13 cellular contexts compared by ENCODE assay signal in genomic region chr19:48616041-48616436, GRCh38. TPM values are rescaled to one million over a fixed set of nuclear protein-coding genes. Genes with fewer than 3 reads are reported as not detected.
DNase-seq lines count a peak whose midpoint lies in the region; ATAC-seq, FAIRE-seq and TF ChIP-seq lines count a peak whose summit lies in the region.
"Had no signal": no experiment of that assay in that cellular context is flagged by ENCODE, and none has a peak within 500 bp of the region (broad histone marks: within the 10 kb centered on the region; RNA-seq: fewer than 3 reads in every experiment).

No MANE protein-coding gene starts in this region.

- H3K27me3 ChIP-seq in GM23248 (replicated peaks; ENCODE audit: insufficient read depth) (no peaks in the 10 kb centered on the region), H1 (replicated peaks in 1 of 4; ENCODE audit: control insufficient read depth in 3 of 4, extremely low read depth in 1 of 4, insufficient read depth in 3 of 4, low read length in 3 of 4) (no peaks in the 10 kb centered on the region), trophoblast cell (ENCODE audit: insufficient read depth, low read length) (no peaks in the 10 kb centered on the region)
- H3K27me3 ChIP-seq: adrenal gland had no signal

- TF ChIP-seq POLR2A in H1 (IDR thresholded peaks at IDR 0.05; ENCODE audit: control extremely low read depth in 1 of 2, low read depth in 2 of 2, low read length in 2 of 2): peak in 1 of 2 experiments; percentile 85; a peak in 2 of 3 replicates

- DNase-seq in GM23248 (no peak), H1 (ENCODE audit: low read depth in 1 of 2, low spot score in 2 of 2) (no peak), trophoblast cell (no peak), SIG-M5 (lab: John Stamatoyannopoulos, UW) (no peak), ACHN (no peak)
- DNase-seq: erythroblast, NCI-H524 had no signal

- H3K36me3 ChIP-seq in GM23248 (ENCODE audit: low read depth): peaks cover 21% of the 10 kb centered on the region
- peaks cover 17 to 32% (median 21%) of the 10 kb centered on the region in 4 experiments for H3K36me3 ChIP-seq in H1 (ENCODE audit: control insufficient read depth in 2 of 4, insufficient read depth in 4 of 4, low read length in 3 of 4)
- peaks cover 34 to 37% of the 10 kb centered on the region in 2 experiments for H3K36me3 ChIP-seq in trophoblast cell (ENCODE audit: control insufficient read depth in 1 of 2, insufficient read depth in 2 of 2, low read length in 2 of 2)

- no peak for FAIRE-seq in H1 (lab: Jason Lieb, UNC)

- H3K9me2 ChIP-seq in GM23248 (ENCODE audit: insufficient read depth): no peaks in the 10 kb centered on the region

- in situ Hi-C loops in GM23248 (cut with MboI): no loop called here
- in situ Hi-C loops in ACHN (cut with HindIII; ENCODE audit: low pct_ligation_motif_present, low pct_unique_long_range_greater_than_20kb, low sequenced_read_pairs): no loop called here

- no peak for ATAC-seq in HG02885 (IDR thresholded peaks at IDR 0.05; ENCODE audit: poor library complexity, unreplicated experiment)
- no peak for ATAC-seq in HG03442 (IDR thresholded peaks at IDR 0.05; ENCODE audit: unreplicated experiment)

- H3K4me1 ChIP-seq in GM23248 (ENCODE audit: insufficient read depth) (peaks cover 19% of the 10 kb centered on the region), H1 (replicated peaks in 1 of 4; ENCODE audit: control insufficient read depth in 3 of 4, insufficient read depth in 4 of 4, low read length in 3 of 4) (peaks cover 3 to 45% (median 36%) of the 10 kb centered on the region in 4 experiments), trophoblast cell (ENCODE audit: control insufficient read depth in 1 of 2, insufficient read depth in 2 of 2, low read length in 2 of 2) (peaks cover 5 to 13% of the 10 kb centered on the region in 2 experiments)

- H2BK120ac ChIP-seq in H1 (replicated peaks; ENCODE audit: low read depth, low read length) (no peak overlapping the region), trophoblast cell (ENCODE audit: insufficient read depth, low read length, poor library complexity) (no peak overlapping the region)

- TF ChIP-seq EP300 in H1 (IDR thresholded peaks at IDR 0.05; ENCODE audit: borderline replicate concordance in 1 of 2, low read depth in 2 of 2, low read length in 2 of 2): no peak

- POLR2A ChIA-PET in H1 (lab: Charles Lee; ENCODE audit: partially characterized antibody): interaction anchor here (0.9 to 30.9 kb wide), 25 partner anchors 3 to 258 kb away, joined by 3 to 788 read pairs (median 4); partner anchors contain the start of genes CA11, DBP, FAM83E and RPL18

- H2AK5ac ChIP-seq in H1 (ENCODE audit: low read depth, low read length) (no peak overlapping the region), trophoblast cell (ENCODE audit: low read length) (no peak overlapping the region)

- H2BK12ac ChIP-seq in H1 (ENCODE audit: low read depth, low read length) (no peak overlapping the region; the same call in 1 of the 2 replicates), trophoblast cell (ENCODE audit: low read length) (no peak overlapping the region)

- H3K27ac ChIP-seq in GM23248 (no peak overlapping the region), H1 (ENCODE audit: low read depth, low read length) (peak overlapping the region; percentile 80), trophoblast cell (ENCODE audit: low read depth, low read length) (no peak overlapping the region)
- H3K27ac ChIP-seq: adrenal gland had no signal

- H3F3A ChIP-seq in GM23248 (ENCODE audit: insufficient read depth): peaks cover 20% of the 10 kb centered on the region; the same call in 1 of the 2 replicates

- no peak overlapping the region for H2BK15ac ChIP-seq in H1 (ENCODE audit: low read length)

- H3K23ac ChIP-seq in H1 (ENCODE audit: insufficient read length) (no peak overlapping the region), trophoblast cell (ENCODE audit: low read length) (no peak overlapping the region)

- no peak overlapping the region for H2BK20ac ChIP-seq in H1 (ENCODE audit: low read length)

- H3K79me2 ChIP-seq in GM23248 (ENCODE audit: insufficient read depth): peaks cover 49% of the 10 kb centered on the region
- H3K79me2 ChIP-seq in H1 (ENCODE audit: control insufficient read depth in 1 of 2, insufficient read depth in 2 of 2, low read length in 2 of 2): peaks cover 20 to 31% of the 10 kb centered on the region in 2 experiments
- peaks cover 16% of the 10 kb centered on the region for H3K79me2 ChIP-seq in trophoblast cell (ENCODE audit: control insufficient read depth, insufficient read depth, low read length, poor library complexity)

- H2AFZ ChIP-seq in GM23248: no peak overlapping the region
- H2AFZ ChIP-seq in H1 (ENCODE audit: low read length): no peak overlapping the region
- H2AFZ ChIP-seq in trophoblast cell (ENCODE audit: insufficient read depth, low read length, poor library complexity): no peak overlapping the region

- TF ChIP-seq RAD21 in H1 (IDR thresholded peaks at IDR 0.05 in 1 of 2, conservative IDR thresholded peaks at IDR 0.05 in 1 of 2; ENCODE audit: low read depth in 2 of 2, low read length in 2 of 2): no peak

- H3K18ac ChIP-seq in H1 (ENCODE audit: extremely low read depth, low read length) (no peak overlapping the region), trophoblast cell (ENCODE audit: low read length) (peak overlapping the region; percentile 25)

- H3K4me3 ChIP-seq in GM23248: no peak overlapping the region
- H3K4me3 ChIP-seq in H1 (ENCODE audit: extremely low read depth in 1 of 4, insufficient read depth in 2 of 4, low read depth in 3 of 4, low read length in 4 of 4): no peak overlapping the region
- H3K4me3 ChIP-seq in trophoblast cell (ENCODE audit: low read depth, low read length): no peak overlapping the region
- H3K4me3 ChIP-seq: adrenal gland had no signal

- peaks cover 4% of the 10 kb centered on the region; the same call in 1 of the 2 replicates for H3K79me1 ChIP-seq in H1 (ENCODE audit: low read depth, low read length)
- peaks cover 9% of the 10 kb centered on the region for H3K79me1 ChIP-seq in trophoblast cell (ENCODE audit: low read length)

- no peak overlapping the region for H3K4me2 ChIP-seq in GM23248 (ENCODE audit: unreplicated experiment)
- H3K4me2 ChIP-seq in H1 (ENCODE audit: insufficient read depth in 1 of 2, low read depth in 2 of 2, low read length in 2 of 2): peak overlapping the region; percentile 64 to 66; a peak in 2 of 4 replicates
- H3K4me2 ChIP-seq in trophoblast cell (ENCODE audit: low read length): no peak overlapping the region

- no peak overlapping the region for H3K14ac ChIP-seq in H1 (ENCODE audit: insufficient read length)
- no peak overlapping the region for H3K14ac ChIP-seq in trophoblast cell (ENCODE audit: low read length)

- H2BK5ac ChIP-seq in H1 (ENCODE audit: low read depth, low read length): peak overlapping the region; percentile 88
- H2BK5ac ChIP-seq in trophoblast cell (ENCODE audit: low read depth, low read length, poor library complexity): no peak overlapping the region

- H3K4ac ChIP-seq in H1 (replicated peaks; ENCODE audit: insufficient read length, low read depth, low read length) (no peak overlapping the region), trophoblast cell (ENCODE audit: low read depth, low read length) (no peak overlapping the region)

- peaks cover 4% of the 10 kb centered on the region; the same call in 1 of the 2 replicates for H3K23me2 ChIP-seq in H1 (ENCODE audit: low read depth, low read length)

- no peak overlapping the region for H4K91ac ChIP-seq in H1 (replicated peaks; ENCODE audit: insufficient read length, low read length)
- H4K91ac ChIP-seq in trophoblast cell (ENCODE audit: low read depth, low read length): no peak overlapping the region

- CTCF ChIA-PET in H1 (lab: Charles Lee; ENCODE audit: partially characterized antibody): interaction anchor here (0.8 to 7.2 kb wide), 6 partner anchors 7 to 253 kb away, joined by 3 to 37 read pairs (median 6); partner anchors contain the start of gene SPACA4

- H4K20me1 ChIP-seq in GM23248 (ENCODE audit: insufficient read depth) (peaks cover 12% of the 10 kb centered on the region; the same call in 1 of the 2 replicates), H1 (replicated peaks in 1 of 2; ENCODE audit: control insufficient read depth in 1 of 2, insufficient read depth in 2 of 2, low read length in 2 of 2) (peaks cover 25 to 39% of the 10 kb centered on the region in 2 experiments)

- H3K9me3 ChIP-seq in GM23248 (ENCODE audit: low read depth): no peaks in the 10 kb centered on the region
- H3K9me3 ChIP-seq in H1 (ENCODE audit: insufficient read depth in 2 of 2, low read depth in 1 of 2, low read length in 1 of 2): no peaks in the 10 kb centered on the region
- peaks cover 2% of the 10 kb centered on the region for H3K9me3 ChIP-seq in trophoblast cell (ENCODE audit: insufficient read depth, low read depth, low read length)
- H3K9me3 ChIP-seq: adrenal gland had no signal

- H3K9ac ChIP-seq in GM23248 (peak overlapping the region; percentile 98), H1 (replicated peaks in 1 of 4; ENCODE audit: extremely low read depth in 1 of 4, low read depth in 3 of 4, low read length in 3 of 4) (peak overlapping the region in 3 of 4 experiments; percentile 13 to 26 (median 24); a peak in 3 of 7 replicates), trophoblast cell (ENCODE audit: low read length) (no peak overlapping the region)

- WGBS in GM23248 (ENCODE audit: low coverage in 1 of 2, low lambda C conversion rate in 2 of 2, missing lambda C conversion rate in 2 of 2), 2 experiments: 78 to 87% methylated on average over 13 to 16 of the region's 16 CpGs
- whole genome bisulfite sequencing in H1 (ENCODE audit: extremely low coverage in 1 of 2, insufficient coverage in 1 of 2, insufficient read length in 1 of 2, insufficient replicate concordance in 2 of 2, low coverage in 1 of 2, low lambda C conversion rate in 2 of 2, missing lambda C conversion rate in 1 of 2), 2 experiments: 94% methylated on average over 16 of the region's 16 CpGs; no CpG with 5 or more reads in 1 of the 2 experiments
- WGBS in trophoblast cell (ENCODE audit: extremely low coverage, insufficient coverage, insufficient read length): no CpG with 5 or more reads among the region's 16 CpGs

- no peak overlapping the region for H3K56ac ChIP-seq in H1 (replicated peaks; ENCODE audit: insufficient read length, low read depth, low read length)

- H4K12ac ChIP-seq in trophoblast cell (ENCODE audit: low read depth, low read length): no peak overlapping the region

- no peak overlapping the region for H4K5ac ChIP-seq in H1 (ENCODE audit: insufficient read length, low read depth, low read length)

- TF ChIP-seq CTCF in H1 (IDR thresholded peaks at IDR 0.05; ENCODE audit: control extremely low read depth in 1 of 3, insufficient read depth in 1 of 3, low read depth in 1 of 3, low read length in 3 of 3): no peak

- H4K8ac ChIP-seq in H1 (ENCODE audit: extremely low read depth, insufficient read depth, low read length) (no peak overlapping the region), trophoblast cell (ENCODE audit: low read depth, low read length) (no peak overlapping the region)

RNA-seq across cellular contexts. Expression of gene FAM83E, which starts 1.2 kb away (rescaled TPM):
- total RNA-seq in GM23248 (2014; rRNA removed; shearing (Covaris generic)): not detected in 2 replicates
- polyA plus RNA-seq in GM23248 (2016; fragmentation: Nextera tagmentation; extraction: Ambion mirVana) (not detected in 2 replicates), H1 (2011; rRNA removed) (1.8 and 2.5 TPM in 2 replicates)
- not detected for polyA plus RNA-seq in PFSK-1 (2012; ENCODE audit: insufficient read length, low read depth)
- total RNA-seq in H1 (2021; fragmentation: NEBNext Ultra II Directional; extraction: Animal tissue kit (Norgen Biotek cat#: 25700)): 5.3 and 6.5 TPM in 2 replicates
- 3.0 TPM for polyA plus RNA-seq in H1 (2011; cell fraction: cytosol; rRNA removed)
- polyA plus RNA-seq in H1 (2011; cell fraction: nucleus; rRNA removed): 5.5 TPM
- 3.1 to 4.6 TPM (median 3.9 TPM) in 4 replicates for polyA plus RNA-seq in H1 (2012, experiment 1 of 2)
- polyA plus RNA-seq in H1 (2012, experiment 2 of 2): 1.4 TPM
- 3.6 TPM for polyA plus RNA-seq in H1 (2013, experiment 1 of 2)
- 2.4 TPM for polyA plus RNA-seq in H1 (2013, experiment 2 of 2)
- polyA minus RNA-seq in H1 (2011; rRNA and poly(A)+ RNA removed): 1.1 TPM in 2 replicates
- 2.1 TPM for polyA minus RNA-seq in H1 (2011; cell fraction: cytosol; rRNA and poly(A)+ RNA removed)
- polyA minus RNA-seq in H1 (2011; cell fraction: nucleus; rRNA and poly(A)+ RNA removed): 2.4 TPM
- 0.07 TPM in 2 replicates for polyA plus RNA-seq in trophoblast cell (2013)
- total RNA-seq: LHCN-M2 had no signal

RNA-seq across cellular contexts. Expression of gene RPL18, which starts 2.9 kb away (rescaled TPM):
- 1,266 and 1,345 TPM in 2 replicates for total RNA-seq in GM23248 (2014; rRNA removed; shearing (Covaris generic))
- polyA plus RNA-seq in GM23248 (2016; fragmentation: Nextera tagmentation; extraction: Ambion mirVana) (659 and 663 TPM in 2 replicates), H1 (2011; rRNA removed) (2,789 and 3,426 TPM in 2 replicates)
- polyA plus RNA-seq in PFSK-1 (2012; ENCODE audit: insufficient read length, low read depth): 3,530 TPM
- total RNA-seq in H1 (2021; fragmentation: NEBNext Ultra II Directional; extraction: Animal tissue kit (Norgen Biotek cat#: 25700)): 1,669 and 1,693 TPM in 2 replicates
- polyA plus RNA-seq in H1 (2011; cell fraction: cytosol; rRNA removed): 2,747 TPM
- 1,998 TPM for polyA plus RNA-seq in H1 (2011; cell fraction: nucleus; rRNA removed)
- polyA plus RNA-seq in H1 (2012, experiment 1 of 2): 1,368 to 3,492 TPM (median 2,780 TPM) in 4 replicates
- polyA plus RNA-seq in H1 (2012, experiment 2 of 2): 5,563 TPM
- polyA plus RNA-seq in H1 (2013, experiment 1 of 2): 2,312 TPM
- 2,245 TPM for polyA plus RNA-seq in H1 (2013, experiment 2 of 2)
- 621 and 624 TPM in 2 replicates for polyA minus RNA-seq in H1 (2011; rRNA and poly(A)+ RNA removed)
- polyA minus RNA-seq in H1 (2011; cell fraction: cytosol; rRNA and poly(A)+ RNA removed): 738 TPM
- polyA minus RNA-seq in H1 (2011; cell fraction: nucleus; rRNA and poly(A)+ RNA removed): 950 TPM
- 1,727 and 1,729 TPM in 2 replicates for polyA plus RNA-seq in trophoblast cell (2013)

RNA-seq across cellular contexts. Expression of gene SPHK2, which starts 3.3 kb away (rescaled TPM):
- 5.2 and 7.2 TPM in 2 replicates for total RNA-seq in GM23248 (2014; rRNA removed; shearing (Covaris generic))
- polyA plus RNA-seq in GM23248 (2016; fragmentation: Nextera tagmentation; extraction: Ambion mirVana): 9.9 and 11.4 TPM in 2 replicates
- polyA plus RNA-seq in PFSK-1 (2012; ENCODE audit: insufficient read length, low read depth): 34.1 TPM
- 60.9 and 61.6 TPM in 2 replicates for total RNA-seq in H1 (2021; fragmentation: NEBNext Ultra II Directional; extraction: Animal tissue kit (Norgen Biotek cat#: 25700))
- 43.9 and 81.8 TPM in 2 replicates for polyA plus RNA-seq in H1 (2011; rRNA removed)
- 48.1 TPM for polyA plus RNA-seq in H1 (2011; cell fraction: cytosol; rRNA removed)
- 85.3 TPM for polyA plus RNA-seq in H1 (2011; cell fraction: nucleus; rRNA removed)
- polyA plus RNA-seq in H1 (2012, experiment 1 of 2): 43.7 to 47.8 TPM (median 45.2 TPM) in 4 replicates
- 41.5 TPM for polyA plus RNA-seq in H1 (2012, experiment 2 of 2)
- 28.9 TPM for polyA plus RNA-seq in H1 (2013, experiment 1 of 2)
- 25.8 TPM for polyA plus RNA-seq in H1 (2013, experiment 2 of 2)
- polyA minus RNA-seq in H1 (2011; rRNA and poly(A)+ RNA removed): 21.2 and 25.9 TPM in 2 replicates
- polyA minus RNA-seq in H1 (2011; cell fraction: cytosol; rRNA and poly(A)+ RNA removed): 37.9 TPM
- polyA minus RNA-seq in H1 (2011; cell fraction: nucleus; rRNA and poly(A)+ RNA removed): 55.2 TPM
- 14.1 and 14.9 TPM in 2 replicates for polyA plus RNA-seq in trophoblast cell (2013)

RNA-seq across cellular contexts. Expression of gene SPACA4, which starts 9.5 kb away (rescaled TPM):
- not detected in 2 replicates for total RNA-seq in GM23248 (2014; rRNA removed; shearing (Covaris generic))
- polyA plus RNA-seq in GM23248 (2016; fragmentation: Nextera tagmentation; extraction: Ambion mirVana): not detected in 2 replicates
- not detected for polyA plus RNA-seq in PFSK-1 (2012; ENCODE audit: insufficient read length, low read depth)
- not detected in 2 replicates for total RNA-seq in H1 (2021; fragmentation: NEBNext Ultra II Directional; extraction: Animal tissue kit (Norgen Biotek cat#: 25700))
- polyA plus RNA-seq in H1 (2011; rRNA removed): not detected in 2 replicates
- polyA plus RNA-seq in H1 (2011; cell fraction: cytosol; rRNA removed): not detected
- polyA plus RNA-seq in H1 (2011; cell fraction: nucleus; rRNA removed): not detected
- polyA plus RNA-seq in H1 (2012, experiment 1 of 2): 0.27 to 1.1 TPM (median 0.53 TPM) in 4 replicates
- 1.5 TPM for polyA plus RNA-seq in H1 (2012, experiment 2 of 2)
- polyA plus RNA-seq in H1 (2013, experiment 1 of 2): not detected
- not detected for polyA plus RNA-seq in H1 (2013, experiment 2 of 2)
- polyA minus RNA-seq in H1 (2011; rRNA and poly(A)+ RNA removed): not detected in 2 replicates
- polyA minus RNA-seq in H1 (2011; cell fraction: cytosol; rRNA and poly(A)+ RNA removed): not detected
- polyA minus RNA-seq in H1 (2011; cell fraction: nucleus; rRNA and poly(A)+ RNA removed): not detected
- polyA plus RNA-seq in trophoblast cell (2013): not detected in 2 replicates
- total RNA-seq: adrenal gland, kidney epithelial cell, LHCN-M2 had no signal
- polyA plus RNA-seq: adrenal gland had no signal

RNA-seq across cellular contexts. Expression of gene DBP, which starts 21.1 kb away (rescaled TPM):
- 5.9 and 6.7 TPM in 2 replicates for total RNA-seq in GM23248 (2014; rRNA removed; shearing (Covaris generic))
- polyA plus RNA-seq in GM23248 (2016; fragmentation: Nextera tagmentation; extraction: Ambion mirVana): 3.3 and 3.7 TPM in 2 replicates
- polyA plus RNA-seq in PFSK-1 (2012; ENCODE audit: insufficient read length, low read depth): 15.2 TPM
- 8.3 and 9.9 TPM in 2 replicates for total RNA-seq in H1 (2021; fragmentation: NEBNext Ultra II Directional; extraction: Animal tissue kit (Norgen Biotek cat#: 25700))
- 7.5 and 8.2 TPM in 2 replicates for polyA plus RNA-seq in H1 (2011; rRNA removed)
- polyA plus RNA-seq in H1 (2011; cell fraction: cytosol; rRNA removed): 4.7 TPM
- 7.8 TPM for polyA plus RNA-seq in H1 (2011; cell fraction: nucleus; rRNA removed)
- polyA plus RNA-seq in H1 (2012, experiment 1 of 2): 6.7 to 12.3 TPM (median 10.9 TPM) in 4 replicates
- polyA plus RNA-seq in H1 (2012, experiment 2 of 2): 12.0 TPM
- polyA plus RNA-seq in H1 (2013, experiment 1 of 2): 4.4 TPM
- polyA plus RNA-seq in H1 (2013, experiment 2 of 2): 5.6 TPM
- polyA minus RNA-seq in H1 (2011; rRNA and poly(A)+ RNA removed): 3.9 and 5.5 TPM in 2 replicates
- polyA minus RNA-seq in H1 (2011; cell fraction: cytosol; rRNA and poly(A)+ RNA removed): 9.2 TPM
- polyA minus RNA-seq in H1 (2011; cell fraction: nucleus; rRNA and poly(A)+ RNA removed): 9.2 TPM
- 0.90 and 0.94 TPM in 2 replicates for polyA plus RNA-seq in trophoblast cell (2013)

Comparison
In these comparisons a context has a peak if more than half of its experiments do, and no peak if none do; other contexts are left out.
1. H3K4me2 ChIP-seq: peak in H1 (2 of 2); none in GM23248 (single experiment) and trophoblast cell (single experiment).